ENCODE assay signal across 8 cellular contexts in genomic region chr9:4077499-4078102, GRCh38.
A peak's percentile ranks its signal among the peaks of the same experiment; 100 is the strongest.
DNase-seq lines count a peak whose midpoint lies in the region; ATAC-seq, FAIRE-seq and TF ChIP-seq lines count a peak whose summit lies in the region.

No MANE protein-coding gene starts in this region.

- intact Hi-C loops in sciatic nerve (cut with DNase I): no loop called here

- H3K9me3 Mint-ChIP-seq in activated T-cell treated with anti-CD3 and anti-CD28 coated beads, Interleukin-2, amount 50 U/mL, for 4 hours: no peaks in the 10 kb centered on the region

- H3K27me3 Mint-ChIP-seq in activated T-cell treated with anti-CD3 and anti-CD28 coated beads, Interleukin-2, amount 50 U/mL, for 4 hours (ENCODE audit: low read depth): peaks cover 2% of the 10 kb centered on the region

- TF ChIP-seq POLR2A in GM12892 (IDR thresholded peaks at IDR 0.05; ENCODE audit: low read depth, low read length): no peak

- ATAC-seq in activated T-cell treated with anti-CD3 and anti-CD28 coated beads, Interleukin-2, amount 50 U/mL, for 4 hours: no peak
- peak; percentile 93 for ATAC-seq in sciatic nerve
- ATAC-seq in GM19455 (IDR thresholded peaks at IDR 0.05; ENCODE audit: unreplicated experiment): no peak

- H3K36me3 Mint-ChIP-seq in activated T-cell treated with anti-CD3 and anti-CD28 coated beads, Interleukin-2, amount 50 U/mL, for 4 hours (ENCODE audit: insufficient read depth): no peaks in the 10 kb centered on the region

- DNase-seq in A172 (ENCODE audit: low spot score) (peak; percentile 81), GM12892 (ENCODE audit: insufficient read length) (peak; percentile 2), NCI-H1092 treated with DMSO at 0.1 percent for 48 hours (lab: John Stamatoyannopoulos, UW) (peak; percentile 42), germinal center (ENCODE audit: low spot score) (peak; percentile 38), sciatic nerve (ENCODE audit: low spot score) (peak; percentile 89), SK-N-DZ (ENCODE audit: low spot score) (no peak)
- peak; percentile 28 for DNase-seq in activated T-cell treated with anti-CD3 and anti-CD28 coated beads, Interleukin-2, amount 50 U/mL, for 4 hours

- FAIRE-seq in GM12892 (lab: Jason Lieb, UNC): no peak

- H3K4me3 Mint-ChIP-seq in activated T-cell treated with anti-CD3 and anti-CD28 coated beads, Interleukin-2, amount 50 U/mL, for 4 hours: no peak overlapping the region

- H3K4me1 Mint-ChIP-seq in activated T-cell treated with anti-CD3 and anti-CD28 coated beads, Interleukin-2, amount 50 U/mL, for 4 hours (ENCODE audit: low read depth): no peaks in the 10 kb centered on the region
